21 cellular contexts compared by ENCODE assay signal in the genomic region with DNA sequence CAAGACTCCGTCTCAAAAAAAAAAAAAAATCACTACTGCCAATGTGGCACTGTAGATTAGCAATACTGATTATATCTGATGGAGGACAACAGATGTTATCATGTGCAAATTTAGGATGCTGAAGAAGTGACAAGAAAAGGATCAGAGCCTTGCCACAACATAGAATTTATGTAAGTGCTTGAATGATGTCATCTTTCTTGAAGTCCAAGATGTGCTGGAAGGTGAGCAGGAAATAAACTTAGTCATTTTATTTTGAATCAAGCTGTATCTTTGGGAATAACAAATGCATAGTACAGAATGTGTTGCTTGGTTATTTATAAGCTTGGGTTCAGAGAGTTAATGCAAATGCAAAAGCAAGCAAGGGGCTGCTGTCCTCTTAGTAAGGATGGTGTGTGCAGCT. TPM values are rescaled to one million over a fixed set of nuclear protein-coding genes. Genes with fewer than 3 reads are reported as not detected.
A peak's percentile ranks its signal among the peaks of the same experiment; 100 is the strongest.
DNase-seq lines count a peak whose midpoint lies in the region; ATAC-seq, FAIRE-seq and TF ChIP-seq lines count a peak whose summit lies in the region.
"Had no signal": no experiment of that assay in that cellular context is flagged by ENCODE, and none has a peak within 500 bp of the region (broad histone marks: within the 10 kb centered on the region; RNA-seq: fewer than 3 reads in every experiment).

No MANE protein-coding gene starts in this region.

- H3K27me3 ChIP-seq in HepG2 (ENCODE audit: control insufficient read depth in 1 of 2, insufficient read depth in 2 of 2, low read length in 2 of 2) (peaks cover 3 to 22% of the 10 kb centered on the region in 2 experiments; a peak in 3 of 5 replicates), right lobe of liver (peaks cover 0 to 4% of the 10 kb centered on the region in 2 donors)
- H3K27me3 ChIP-seq: BLaER1 had no signal

- WGBS in HepG2 (ENCODE audit: low lambda C conversion rate) = 83% methylated on average over 1 of the region's 1 CpG
- WGBS in right lobe of liver (ENCODE audit: insufficient coverage, low coverage, low lambda C conversion rate, missing lambda C conversion rate) = 80% methylated on average over 1 of the region's 1 CpG

- no peak for TF ChIP-seq RAD21 in HepG2 (CRISPR knock-in tag; IDR thresholded peaks at IDR 0.05)

- H3K36me3 Mint-ChIP-seq in stimulated activated effector memory CD8-positive, alpha-beta T cell treated with anti-CD3 and anti-CD28 coated beads, Interleukin-12 subunit alpha, Interleukin-12 subunit beta, amount 100 ng/mL, for 72 hours = no peaks in the 10 kb centered on the region
- H3K36me3 Mint-ChIP-seq: CD4-positive, CD25-positive, alpha-beta regulatory T cell; CD8-positive, alpha-beta T cell had no signal

- TF ChIP-seq POLR2A in HepG2 (IDR thresholded peaks at IDR 0.05; ENCODE audit: insufficient read depth in 1 of 2, low read depth in 2 of 2, low read length in 2 of 2) = no peak
- TF ChIP-seq POLR2A in right lobe of liver (IDR thresholded peaks at IDR 0.05) = no peak
- no peak for TF ChIP-seq POLR2A in H54 (IDR thresholded peaks at IDR 0.05; ENCODE audit: low read depth, low read length)

- DNase-seq in HepG2 (ENCODE audit: low spot score) = no peak
- no peak for DNase-seq in right lobe of liver
- DNase-seq in stimulated activated effector memory CD8-positive, alpha-beta T cell treated with anti-CD3 and anti-CD28 coated beads, Interleukin-12 subunit alpha, Interleukin-12 subunit beta, amount 100 ng/mL, for 72 hours (ENCODE audit: low spot score in 2 of 2) = no peak
- DNase-seq in stimulated activated CD4-positive, alpha-beta T cell treated with anti-CD3 and anti-CD28 coated beads, Interleukin-4, amount 100 ng/mL, for 24 hours = no peak
- no peak for DNase-seq in H54 (ENCODE audit: insufficient read length, low spot score)
- DNase-seq: Caco-2; CD4-positive, CD25-positive, alpha-beta regulatory T cell; CD8-positive, alpha-beta T cell; DMS153; DND-41; GOT3; HCEC 1CT had no signal

- H3K27ac ChIP-seq in HepG2 (ENCODE audit: extremely low read length, insufficient read depth, low read length) (no peak overlapping the region), right lobe of liver (no peak overlapping the region), cingulate gyrus (ENCODE audit: low read depth, low read length) (peak overlapping the region; percentile 14)
- H3K27ac ChIP-seq: 22Rv1, BLaER1, C4-2B had no signal

- peaks cover 7% of the 10 kb centered on the region; the same call in 1 of the 2 replicates for H3K4me1 ChIP-seq in HepG2 (ENCODE audit: insufficient read depth, low read length)
- H3K4me1 ChIP-seq in right lobe of liver = peaks cover 0 to 6% (median 0%) of the 10 kb centered on the region in 4 donors
- H3K4me1 ChIP-seq: BLaER1, Caco-2 had no signal

- H3K9me3 Mint-ChIP-seq in stimulated activated effector memory CD8-positive, alpha-beta T cell treated with anti-CD3 and anti-CD28 coated beads, Interleukin-12 subunit alpha, Interleukin-12 subunit beta, amount 100 ng/mL, for 72 hours = no peaks in the 10 kb centered on the region
- H3K9me3 Mint-ChIP-seq: CD8-positive, alpha-beta T cell had no signal

- H3K36me3 ChIP-seq in HepG2 (replicated peaks in 1 of 2; ENCODE audit: control insufficient read depth in 1 of 2, insufficient read depth in 2 of 2, low read length in 2 of 2) = no peaks in the 10 kb centered on the region
- no peaks in the 10 kb centered on the region for H3K36me3 ChIP-seq in right lobe of liver
- H3K36me3 ChIP-seq: BLaER1 had no signal

- intact Hi-C loops in HepG2 (cut with micrococcal nuclease; ENCODE audit: unreplicated experiment) = loop anchor here (10.0 kb wide), 1 partner anchor 449 kb away; no protein-coding TSS in a partner anchor
- intact Hi-C loops in right lobe of liver (cut with DNase I) = loop anchor here (10.0 kb wide), 2 partner anchors 99 to 379 kb away; no protein-coding TSS in a partner anchor

- POLR2A ChIA-PET in HepG2 (lab: Yijun Ruan, JAX) = no interaction called here

- H3K9ac ChIP-seq in HepG2 (ENCODE audit: insufficient read depth, low read depth, low read length) = no peak overlapping the region
- H3K9ac ChIP-seq: BLaER1 had no signal

- in situ Hi-C loops in HepG2 (cut with HindIII; ENCODE audit: extremely low pct_ligation_motif_present, low pct_unique_long_range_greater_than_20kb) = loop anchor here (5.0 to 25.0 kb wide), 3 partner anchors 97 to 377 kb away; no protein-coding TSS in a partner anchor

- TF ChIP-seq EP300 in HepG2 (IDR thresholded peaks at IDR 0.05; ENCODE audit: low read depth in 2 of 2, low read length in 2 of 2) (no peak), HepG2 (CRISPR knock-in tag; IDR thresholded peaks at IDR 0.05; ENCODE audit: borderline replicate concordance) (no peak)

- CTCF ChIA-PET in HepG2 (lab: Yijun Ruan, JAX; ENCODE audit: low intra/inter-chr PET ratio, low total read pairs) = no interaction called here

- H3K27ac Mint-ChIP-seq in stimulated activated effector memory CD8-positive, alpha-beta T cell treated with anti-CD3 and anti-CD28 coated beads, Interleukin-12 subunit alpha, Interleukin-12 subunit beta, amount 100 ng/mL, for 72 hours = no peak overlapping the region
- H3K27ac Mint-ChIP-seq: B cell; CD4-positive, CD25-positive, alpha-beta regulatory T cell; CD8-positive, alpha-beta T cell had no signal

- H3K4me3 Mint-ChIP-seq in stimulated activated effector memory CD8-positive, alpha-beta T cell treated with anti-CD3 and anti-CD28 coated beads, Interleukin-12 subunit alpha, Interleukin-12 subunit beta, amount 100 ng/mL, for 72 hours = no peak overlapping the region
- H3K4me3 Mint-ChIP-seq: B cell; CD4-positive, CD25-positive, alpha-beta regulatory T cell; CD8-positive, alpha-beta T cell had no signal

- H2AFZ ChIP-seq in HepG2 (ENCODE audit: low read length) = no peak overlapping the region

- TF ChIP-seq CTCF in HepG2 (CRISPR knock-in tag; IDR thresholded peaks at IDR 0.05) = no peak
- TF ChIP-seq CTCF in right lobe of liver (IDR thresholded peaks at IDR 0.05) = no peak

- ATAC-seq in HepG2 (no peak), right lobe of liver (no peak), GM21381 (IDR thresholded peaks at IDR 0.05; ENCODE audit: unreplicated experiment) (no peak)
- peak; percentile 17 for ATAC-seq in stimulated activated effector memory CD8-positive, alpha-beta T cell treated with anti-CD3 and anti-CD28 coated beads, Interleukin-12 subunit alpha, Interleukin-12 subunit beta, amount 100 ng/mL, for 72 hours
- ATAC-seq: CD8-positive, alpha-beta T cell had no signal

- no peaks in the 10 kb centered on the region for H3K4me1 Mint-ChIP-seq in stimulated activated effector memory CD8-positive, alpha-beta T cell treated with anti-CD3 and anti-CD28 coated beads, Interleukin-12 subunit alpha, Interleukin-12 subunit beta, amount 100 ng/mL, for 72 hours

- BruUV-seq in HepG2 (replicated peaks; lab: Mats Ljungman, UMichigan) = no TSS peak

- FAIRE-seq in HepG2 (lab: Jason Lieb, UNC) = no peak
- FAIRE-seq in H54 (lab: Jason Lieb, UNC) = no peak
- FAIRE-seq: A204.1, G401.6, GM19239 had no signal

- no peaks in the 10 kb centered on the region for H3K79me2 ChIP-seq in HepG2 (ENCODE audit: insufficient read depth, low read length)

- no peaks in the 10 kb centered on the region for H3K9me3 ChIP-seq in HepG2 (ENCODE audit: low read length)
- no peaks in the 10 kb centered on the region for H3K9me3 ChIP-seq in right lobe of liver
- H3K9me3 ChIP-seq: BLaER1, Caco-2 had no signal

- H3K4me2 ChIP-seq in HepG2 (ENCODE audit: low read depth, low read length) = no peak overlapping the region
- H3K4me2 ChIP-seq: BLaER1 had no signal

- H3K4me3 ChIP-seq in HepG2 (replicated peaks in 1 of 3; ENCODE audit: insufficient read depth in 1 of 3, low read depth in 2 of 3, low read length in 3 of 3) (no peak overlapping the region), right lobe of liver (no peak overlapping the region)
- H3K4me3 ChIP-seq: BLaER1 had no signal

- H4K20me1 ChIP-seq in HepG2 (ENCODE audit: insufficient read depth, low read length) = no peaks in the 10 kb centered on the region
- H4K20me1 ChIP-seq: BLaER1 had no signal

TF ChIP-seq in HepG2, 621 proteins besides CTCF, POLR2A, EP300 and RAD21:
- TF ChIP-seq ZNF557 (CRISPR knock-in tag; IDR thresholded peaks at IDR 0.05) = no peak
- TF ChIP-seq ATF7 (IDR thresholded peaks at IDR 0.05) = peak; percentile 86
- no peak for TF ChIP-seq ATF7 (CRISPR knock-in tag; IDR thresholded peaks at IDR 0.05)
TF ChIP-seq in HepG2: peak in this region for 1.

RNA-seq across cellular contexts. Expression of gene IL12A, which starts 47.1 kb away (rescaled TPM):
- total RNA-seq in HepG2 (2016; rRNA removed; fragmentation: Illumina TruSeq; extraction: Trizol) (0.74 and 1.1 TPM in 2 replicates), right lobe of liver (under 1 TPM in 1 of 6 experiments, not detected in 5; 0.55 TPM)
- 0.71 and 1.0 TPM in 2 replicates for total RNA-seq in HepG2 (2016; cell fraction: cytosol; rRNA removed; fragmentation: Illumina TruSeq; extraction: Trizol; ENCODE audit: low read depth)
- total RNA-seq in HepG2 (2016; cell fraction: insoluble cytoplasmic fraction; rRNA removed; fragmentation: Illumina TruSeq; extraction: Trizol) = 0.59 and 1.3 TPM in 2 replicates
- total RNA-seq in HepG2 (2016; cell fraction: membrane; rRNA removed; fragmentation: Illumina TruSeq; extraction: Trizol) = 0.96 and 1.2 TPM in 2 replicates
- 2.4 and 3.8 TPM in 2 replicates for total RNA-seq in HepG2 (2016; cell fraction: nucleus; rRNA removed; fragmentation: Illumina TruSeq; extraction: Trizol)
- 0.36 and 0.61 TPM in 2 replicates for polyA plus RNA-seq in HepG2 (2011; rRNA removed)
- 0.23 and 0.31 TPM in 2 replicates for polyA plus RNA-seq in HepG2 (2011; cell fraction: cytosol; rRNA removed)
- 4.4 and 4.6 TPM in 2 replicates for polyA plus RNA-seq in HepG2 (2011; cell fraction: nucleus; rRNA removed)
- 0.12 and 1.1 TPM in 2 replicates for polyA plus RNA-seq in HepG2 (2012)
- polyA plus RNA-seq in HepG2 (2016; cell fraction: cytosol; fragmentation: Illumina TruSeq; extraction: Trizol; ENCODE audit: low read depth) = 0.58 and 0.89 TPM in 2 replicates
- polyA plus RNA-seq in HepG2 (2016; cell fraction: insoluble cytoplasmic fraction; fragmentation: Illumina TruSeq; extraction: Trizol; ENCODE audit: low read depth) = 0.66 and 1.2 TPM in 2 replicates
- polyA plus RNA-seq in HepG2 (2016; cell fraction: membrane; fragmentation: Illumina TruSeq; extraction: Trizol; ENCODE audit: low read depth) = 0.50 and 0.89 TPM in 2 replicates
- polyA plus RNA-seq in HepG2 (2016; cell fraction: nucleus; fragmentation: Illumina TruSeq; extraction: Trizol; ENCODE audit: insufficient read depth, low read depth) = 4.9 and 6.1 TPM in 2 replicates
- polyA minus RNA-seq in HepG2 (2011; rRNA and poly(A)+ RNA removed; ENCODE audit: low replicate concordance) = not detected in 2 replicates
- not detected in 2 replicates for polyA minus RNA-seq in HepG2 (2011; cell fraction: cytosol; rRNA and poly(A)+ RNA removed)
- polyA minus RNA-seq in HepG2 (2011; cell fraction: nucleus; rRNA and poly(A)+ RNA removed) = 0.52 and 0.75 TPM in 2 replicates
